ENCODE assay signal across 1 cellular context in genomic region chr11:75518771-75519653, GRCh38.
TF ChIP-seq lines count a peak whose summit lies in the region.

No MANE protein-coding gene starts in this region.

TF ChIP-seq in HEK293, 187 proteins besides CTCF, POLR2A, EP300 and RAD21 (continued from another document):
- TF ChIP-seq EGR2 (tag by site-specific recombination; IDR thresholded peaks at IDR 0.05; ENCODE audit: low read depth), result 0 out of 2 replicates have a peak, but pooled peaks have one; percentile 12
